ENCODE assay signal across 14 cellular contexts in genomic region chr12:71142046-71142445, GRCh38. TPM values are rescaled to one million over a fixed set of nuclear protein-coding genes. Genes with fewer than 3 reads are reported as not detected.
"Had no signal": no experiment of that assay in that cellular context is flagged by ENCODE, and none has a peak within 500 bp of the region (broad histone marks: within the 10 kb centered on the region; RNA-seq: fewer than 3 reads in every experiment).

No MANE protein-coding gene starts in this region.

- H3K9me3 Mint-ChIP-seq: activated CD4-positive, alpha-beta memory T cell treated with anti-CD3 and anti-CD28 coated beads, Interleukin-2, amount 10 ng/mL, durations not matched to agents 7 days and 5 days had no signal

- H3K36me3 Mint-ChIP-seq: natural killer cell had no signal

- H3K4me3 Mint-ChIP-seq: activated CD4-positive, alpha-beta memory T cell treated with anti-CD3 and anti-CD28 coated beads, Interleukin-2, amount 10 ng/mL, durations not matched to agents 7 days and 5 days; activated T-cell treated with anti-CD3 and anti-CD28 coated beads, Interleukin-2, amount 50 U/mL, for 72 hours; natural killer cell had no signal

- H3K27me3 Mint-ChIP-seq: activated CD4-positive, alpha-beta memory T cell treated with anti-CD3 and anti-CD28 coated beads, Interleukin-2, amount 10 ng/mL, durations not matched to agents 7 days and 5 days had no signal

- H3K27ac Mint-ChIP-seq: activated CD4-positive, alpha-beta memory T cell treated with anti-CD3 and anti-CD28 coated beads, Interleukin-2, amount 10 ng/mL, durations not matched to agents 7 days and 5 days; activated T-cell treated with anti-CD3 and anti-CD28 coated beads, Interleukin-2, amount 50 U/mL, for 72 hours; natural killer cell had no signal

- H3K4me1 ChIP-seq: esophagus muscularis mucosa, uterus had no signal

- H3K36me3 ChIP-seq: esophagus muscularis mucosa, uterus had no signal

- H3K27ac ChIP-seq: uterus had no signal

- DNase-seq: activated CD4-positive, alpha-beta memory T cell treated with anti-CD3 and anti-CD28 coated beads, Interleukin-2, amount 10 ng/mL, durations not matched to agents 7 days and 5 days; activated T-cell treated with anti-CD3 and anti-CD28 coated beads, Interleukin-2, amount 50 U/mL, for 72 hours; hypothalamus; kidney glomerular epithelial cell; mammary epithelial cell; natural killer cell; nucleus accumbens; stimulated activated naive CD4-positive, alpha-beta T cell; substantia nigra; T-helper 9 cell; uterus had no signal

- H3K4me3 ChIP-seq: esophagus muscularis mucosa, uterus had no signal

- H3K27me3 ChIP-seq: esophagus muscularis mucosa, uterus had no signal

- H3K4me1 Mint-ChIP-seq: activated CD4-positive, alpha-beta memory T cell treated with anti-CD3 and anti-CD28 coated beads, Interleukin-2, amount 10 ng/mL, durations not matched to agents 7 days and 5 days; natural killer cell had no signal

- ATAC-seq: activated T-cell treated with anti-CD3 and anti-CD28 coated beads, Interleukin-2, amount 50 U/mL, for 72 hours; natural killer cell had no signal

- H3K9me3 ChIP-seq: esophagus muscularis mucosa, uterus had no signal

RNA-seq across cellular contexts. Expression of gene TSPAN8, which starts 15.8 kb away (rescaled TPM):
- total RNA-seq: activated CD4-positive, alpha-beta memory T cell treated with anti-CD3 and anti-CD28 coated beads, Interleukin-2, amount 10 ng/mL, durations not matched to agents 7 days and 5 days; activated T-cell treated with anti-CD3 and anti-CD28 coated beads, Interleukin-2, amount 50 U/mL, for 72 hours; astrocyte; mammary epithelial cell; mononuclear cell; natural killer cell had no signal
